1 cellular context compared by ENCODE assay signal in the genomic region with DNA sequence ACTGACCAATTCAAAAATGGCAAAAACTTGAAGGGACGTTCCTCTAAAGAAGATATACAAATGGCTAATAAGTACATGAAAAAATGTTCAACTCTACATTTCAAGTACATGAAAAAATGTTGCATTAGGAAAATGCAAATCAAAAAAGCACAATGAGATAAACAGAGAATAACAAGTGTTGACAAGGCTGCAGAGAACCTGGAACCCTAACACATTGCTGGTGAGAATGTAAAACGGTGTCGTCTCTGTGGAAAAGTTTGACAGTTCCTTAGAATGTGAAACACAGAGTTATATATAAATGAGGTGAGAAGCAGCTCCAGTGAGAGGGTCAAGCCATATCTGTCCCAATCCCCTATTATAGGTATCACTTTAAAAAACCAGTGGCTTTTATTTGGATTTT.
TF ChIP-seq lines count a peak whose summit lies in the region.

No MANE protein-coding gene starts in this region.

TF ChIP-seq in GM12878, 131 proteins besides CTCF, POLR2A, EP300 and RAD21:
- TF ChIP-seq, protein P1, sequence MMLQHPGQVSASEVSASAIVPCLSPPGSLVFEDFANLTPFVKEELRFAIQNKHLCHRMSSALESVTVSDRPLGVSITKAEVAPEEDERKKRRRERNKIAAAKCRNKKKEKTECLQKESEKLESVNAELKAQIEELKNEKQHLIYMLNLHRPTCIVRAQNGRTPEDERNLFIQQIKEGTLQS (IDR thresholded peaks at IDR 0.05; ENCODE audit: borderline replicate concordance, extremely low read depth, low read depth, low read length): no peak
- TF ChIP-seq NR2F1 (conservative IDR thresholded peaks at IDR 0.05) (no peak), NBN (IDR thresholded peaks at IDR 0.05) (no peak), SMAD5 (IDR thresholded peaks at IDR 0.05; ENCODE audit: low read depth) (no peak), BACH1 (IDR thresholded peaks at IDR 0.05; ENCODE audit: borderline replicate concordance) (no peak), BRCA1 (IDR thresholded peaks at IDR 0.05; ENCODE audit: low read depth, low read length) (no peak), ZNF622 (IDR thresholded peaks at IDR 0.05) (no peak), NFYA (IDR thresholded peaks at IDR 0.05; ENCODE audit: borderline replicate concordance, low read depth, low read length) (no peak), LARP7 (IDR thresholded peaks at IDR 0.05) (no peak), IKZF1 (conservative IDR thresholded peaks at IDR 0.05) (no peak), ASH2L (IDR thresholded peaks at IDR 0.05; ENCODE audit: borderline replicate concordance, low read depth) (no peak), TARDBP (IDR thresholded peaks at IDR 0.05; ENCODE audit: borderline replicate concordance) (no peak), TBL1XR1 (IDR thresholded peaks at IDR 0.05; ENCODE audit: low read depth, low read length) (no peak), MXI1 (IDR thresholded peaks at IDR 0.05; ENCODE audit: low read depth, low read length) (no peak), POLR2AphosphoS5 (IDR thresholded peaks at IDR 0.05; ENCODE audit: low read length) (no peak), STAT1 (conservative IDR thresholded peaks at IDR 0.05) (no peak)
- TF ChIP-seq, protein P2, sequence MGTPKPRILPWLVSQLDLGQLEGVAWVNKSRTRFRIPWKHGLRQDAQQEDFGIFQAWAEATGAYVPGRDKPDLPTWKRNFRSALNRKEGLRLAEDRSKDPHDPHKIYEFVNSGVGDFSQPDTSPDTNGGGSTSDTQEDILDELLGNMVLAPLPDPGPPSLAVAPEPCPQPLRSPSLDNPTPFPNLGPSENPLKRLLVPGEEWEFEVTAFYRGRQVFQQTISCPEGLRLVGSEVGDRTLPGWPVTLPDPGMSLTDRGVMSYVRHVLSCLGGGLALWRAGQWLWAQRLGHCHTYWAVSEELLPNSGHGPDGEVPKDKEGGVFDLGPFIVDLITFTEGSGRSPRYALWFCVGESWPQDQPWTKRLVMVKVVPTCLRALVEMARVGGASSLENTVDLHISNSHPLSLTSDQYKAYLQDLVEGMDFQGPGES (IDR thresholded peaks at IDR 0.05): no peak
- TF ChIP-seq, protein P3, sequence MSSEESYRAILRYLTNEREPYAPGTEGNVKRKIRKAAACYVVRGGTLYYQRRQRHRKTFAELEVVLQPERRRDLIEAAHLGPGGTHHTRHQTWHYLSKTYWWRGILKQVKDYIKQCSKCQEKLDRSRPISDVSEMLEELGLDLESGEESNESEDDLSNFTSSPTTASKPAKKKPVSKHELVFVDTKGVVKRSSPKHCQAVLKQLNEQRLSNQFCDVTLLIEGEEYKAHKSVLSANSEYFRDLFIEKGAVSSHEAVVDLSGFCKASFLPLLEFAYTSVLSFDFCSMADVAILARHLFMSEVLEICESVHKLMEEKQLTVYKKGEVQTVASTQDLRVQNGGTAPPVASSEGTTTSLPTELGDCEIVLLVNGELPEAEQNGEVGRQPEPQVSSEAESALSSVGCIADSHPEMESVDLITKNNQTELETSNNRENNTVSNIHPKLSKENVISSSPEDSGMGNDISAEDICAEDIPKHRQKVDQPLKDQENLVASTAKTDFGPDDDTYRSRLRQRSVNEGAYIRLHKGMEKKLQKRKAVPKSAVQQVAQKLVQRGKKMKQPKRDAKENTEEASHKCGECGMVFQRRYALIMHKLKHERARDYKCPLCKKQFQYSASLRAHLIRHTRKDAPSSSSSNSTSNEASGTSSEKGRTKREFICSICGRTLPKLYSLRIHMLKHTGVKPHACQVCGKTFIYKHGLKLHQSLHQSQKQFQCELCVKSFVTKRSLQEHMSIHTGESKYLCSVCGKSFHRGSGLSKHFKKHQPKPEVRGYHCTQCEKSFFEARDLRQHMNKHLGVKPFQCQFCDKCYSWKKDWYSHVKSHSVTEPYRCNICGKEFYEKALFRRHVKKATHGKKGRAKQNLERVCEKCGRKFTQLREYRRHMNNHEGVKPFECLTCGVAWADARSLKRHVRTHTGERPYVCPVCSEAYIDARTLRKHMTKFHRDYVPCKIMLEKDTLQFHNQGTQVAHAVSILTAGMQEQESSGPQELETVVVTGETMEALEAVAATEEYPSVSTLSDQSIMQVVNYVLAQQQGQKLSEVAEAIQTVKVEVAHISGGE (CRISPR knock-in tag; IDR thresholded peaks at IDR 0.05): no peak
- TF ChIP-seq, protein P4, sequence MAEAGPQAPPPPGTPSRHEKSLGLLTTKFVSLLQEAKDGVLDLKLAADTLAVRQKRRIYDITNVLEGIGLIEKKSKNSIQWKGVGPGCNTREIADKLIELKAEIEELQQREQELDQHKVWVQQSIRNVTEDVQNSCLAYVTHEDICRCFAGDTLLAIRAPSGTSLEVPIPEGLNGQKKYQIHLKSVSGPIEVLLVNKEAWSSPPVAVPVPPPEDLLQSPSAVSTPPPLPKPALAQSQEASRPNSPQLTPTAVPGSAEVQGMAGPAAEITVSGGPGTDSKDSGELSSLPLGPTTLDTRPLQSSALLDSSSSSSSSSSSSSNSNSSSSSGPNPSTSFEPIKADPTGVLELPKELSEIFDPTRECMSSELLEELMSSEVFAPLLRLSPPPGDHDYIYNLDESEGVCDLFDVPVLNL (IDR thresholded peaks at IDR 0.05; ENCODE audit: low read depth, low read length): no peak
